In genomic region chr5:174300118-174300940, GRCh38 we compare ENCODE assay signal across 1 cellular context.
TF ChIP-seq lines count a peak whose summit lies in the region.

No MANE protein-coding gene starts in this region.

TF ChIP-seq in H1, 55 proteins besides CTCF, POLR2A, EP300 and RAD21:
- TF ChIP-seq NRF1 (IDR thresholded peaks at IDR 0.05; ENCODE audit: low read depth, low read length) (no peak), SUZ12 (IDR thresholded peaks at IDR 0.05; ENCODE audit: low read length) (no peak), TAF7 (optimal IDR thresholded peaks at IDR 0.05; ENCODE audit: borderline replicate concordance, low read depth, low read length) (no peak), ZNF274 (IDR thresholded peaks at IDR 0.05; ENCODE audit: borderline replicate concordance, extremely low read depth, low read length) (no peak), BRCA1 (IDR thresholded peaks at IDR 0.05; ENCODE audit: low read depth, low read length) (no peak), POU5F1 (IDR thresholded peaks at IDR 0.05; ENCODE audit: low read depth, low read length) (no peak), CHD1 (IDR thresholded peaks at IDR 0.05; ENCODE audit: low read depth, low read length) (no peak), CBX5 (IDR thresholded peaks at IDR 0.05; ENCODE audit: low read depth, low read length) (no peak)
